ENCODE assay signal across 8 cellular contexts in the genomic region with DNA sequence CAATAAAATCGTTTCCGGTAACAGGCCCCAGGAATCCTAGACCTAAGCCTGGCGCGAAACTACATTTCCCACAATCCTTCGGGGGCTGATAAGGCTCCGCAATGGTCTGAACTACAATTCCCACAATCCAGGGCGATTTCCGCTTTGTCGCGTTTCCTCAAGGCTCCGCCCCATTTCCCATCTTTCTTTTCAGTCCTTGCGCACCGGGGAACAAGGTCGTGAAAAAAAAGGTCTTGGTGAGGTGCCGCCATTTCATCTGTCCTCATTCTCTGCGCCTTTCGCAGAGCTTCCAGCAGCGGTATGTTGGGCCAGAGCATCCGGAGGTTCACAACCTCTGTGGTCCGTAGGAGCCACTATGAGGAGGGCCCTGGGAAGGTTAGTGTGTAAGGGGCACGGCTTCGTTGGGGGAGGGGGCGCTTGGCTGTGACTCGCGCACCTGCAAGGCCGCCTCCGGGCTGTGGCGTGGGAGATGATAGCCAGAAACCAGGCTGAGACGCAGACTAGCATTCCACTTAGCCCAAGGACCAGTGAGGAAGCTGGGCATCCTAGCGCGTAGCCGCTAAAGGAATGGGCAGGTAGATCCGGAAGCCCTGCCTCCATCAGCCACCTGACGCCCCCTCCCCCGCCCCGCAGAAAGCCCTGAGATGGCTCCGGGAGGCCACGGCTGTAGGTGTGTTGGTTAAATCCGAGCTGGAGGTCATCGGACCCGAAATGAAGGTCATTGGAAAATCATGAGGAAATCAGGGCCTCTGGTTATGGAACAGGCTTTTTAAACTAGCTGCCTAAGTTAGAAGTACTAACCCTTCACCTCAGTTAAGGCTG. TPM values are rescaled to one million over a fixed set of nuclear protein-coding genes. Genes with fewer than 3 reads are reported as not detected.
DNase-seq lines count a peak whose midpoint lies in the region; ATAC-seq lines count a peak whose summit lies in the region.

A gene with protein sequence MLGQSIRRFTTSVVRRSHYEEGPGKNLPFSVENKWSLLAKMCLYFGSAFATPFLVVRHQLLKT (plus strand): TSS at position 186 of the 822 bp plus-strand sequence. CDS start 115 bp downstream, at position 301.

- peak; percentile 97 for ATAC-seq in GM19023 (IDR thresholded peaks at IDR 0.05; ENCODE audit: unreplicated experiment)
- ATAC-seq in HG03280 (IDR thresholded peaks at IDR 0.05; ENCODE audit: unreplicated experiment): peak; percentile 97

- DNase-seq in AG08396 (ENCODE audit: low spot score) (peak; percentile 92), NCI-H345 treated with DMSO at 0.1 percent for 48 hours (lab: John Stamatoyannopoulos, UW; ENCODE audit: unreplicated experiment) (peak; percentile 86), immature natural killer cell (peak; percentile 90 to 92 (median 92)), smooth muscle cell of the brain vasculature (ENCODE audit: low read depth, low spot score) (peak; percentile 89)
- peak; percentile 65 to 84 (median 78) for DNase-seq in activated CD4-positive, CD25-positive, alpha-beta regulatory T cell (lab: John Stamatoyannopoulos, UW)
- peak; percentile 95 for DNase-seq in central memory CD4-positive, alpha-beta T cell

- H3K27me3 Mint-ChIP-seq in immature natural killer cell (ENCODE audit: low read depth in 3 of 3): peaks cover 10 to 14% (median 12%) of the 10 kb centered on the region in 3 donors

- peak within 1 kb of the TSS; percentile 96 to 100 (median 100) for H3K27ac Mint-ChIP-seq in immature natural killer cell

- H3K4me1 Mint-ChIP-seq in immature natural killer cell: peaks cover 28 to 32% of the 10 kb centered on the region in 2 donors

- peaks cover 5 to 23% (median 11%) of the 10 kb centered on the region in 3 donors for H3K36me3 Mint-ChIP-seq in immature natural killer cell

- H3K4me3 Mint-ChIP-seq in immature natural killer cell: peak within 1 kb of the TSS; percentile 98 to 100 (median 100)

- H3K9me3 Mint-ChIP-seq in immature natural killer cell: no peaks in the 10 kb centered on the region

RNA-seq across cellular contexts. Expression of the gene that starts here (rescaled TPM):
- 100 to 1,000 TPM; 503 to 610 (median 528) TPM for polyA plus RNA-seq in immature natural killer cell

Comparison
In these comparisons a context has a peak if more than half of its experiments do, and no peak if none do; other contexts are left out.
1. Peak in every context shown above with its lines: DNase-seq and ATAC-seq.